9 cellular contexts compared by ENCODE assay signal in the genomic region with DNA sequence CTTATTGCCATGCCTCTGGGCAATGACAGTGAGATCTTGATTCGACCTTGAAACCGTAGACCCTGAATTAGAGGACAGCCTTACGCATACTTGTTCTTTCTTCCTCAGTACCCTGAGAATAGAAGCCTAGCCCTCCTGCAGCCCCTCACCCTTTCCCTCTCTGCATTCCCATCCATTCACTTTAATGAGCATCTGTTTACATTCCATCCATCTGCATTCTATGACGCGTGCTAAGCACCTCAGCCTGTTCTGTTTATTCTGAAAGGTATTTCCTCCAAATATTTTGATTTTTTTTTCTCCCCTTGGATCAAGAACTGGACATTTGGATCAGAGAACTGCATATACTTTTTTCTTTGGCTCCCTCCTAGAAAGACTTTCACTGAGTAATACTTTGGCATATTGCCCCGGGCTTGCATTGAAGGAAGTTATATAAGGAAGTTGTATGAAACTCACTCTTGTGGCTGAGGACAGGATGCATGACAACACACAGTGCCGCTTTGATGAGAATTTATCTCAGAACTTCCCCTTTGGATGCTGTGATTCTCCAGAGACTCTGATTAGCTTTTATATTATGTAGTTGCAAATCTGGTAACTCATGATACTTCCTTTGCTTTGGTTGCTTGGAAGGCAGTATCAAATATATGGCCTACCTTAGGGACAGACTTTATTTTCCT. TPM values are rescaled to one million over a fixed set of nuclear protein-coding genes. Genes with fewer than 3 reads are reported as not detected.
DNase-seq lines count a peak whose midpoint lies in the region; ATAC-seq and TF ChIP-seq lines count a peak whose summit lies in the region.
"Had no signal": no experiment of that assay in that cellular context is flagged by ENCODE, and none has a peak within 500 bp of the region (broad histone marks: within the 10 kb centered on the region; RNA-seq: fewer than 3 reads in every experiment).

No MANE protein-coding gene starts in this region.

- H3K27me3 Mint-ChIP-seq in activated T-helper 17 cell treated with anti-CD3 and anti-CD28 coated beads, Interleukin-2, amount 50 U/mL, for 72 hours, result no peaks in the 10 kb centered on the region
- H3K27me3 Mint-ChIP-seq in activated T-helper 2 cell treated with anti-CD3 and anti-CD28 coated beads, Interferon-gamma antibody, Interleukin-2, Interleukin-4, amounts not matched to agents 10 μg/mL and 5 μg/mL and 100 μg/mL, durations not matched to agents 14 hours and 24 hours and 36 hours (ENCODE audit: low read depth), result no peaks in the 10 kb centered on the region

- TF ChIP-seq CTCF in right atrium auricular region (IDR thresholded peaks at IDR 0.05) (no peak), spleen (IDR thresholded peaks at IDR 0.05 in 8 of 11, conservative IDR thresholded peaks at IDR 0.05 in 3 of 11) (no peak)

- peaks cover 17% of the 10 kb centered on the region for H3K4me1 Mint-ChIP-seq in activated T-helper 17 cell treated with anti-CD3 and anti-CD28 coated beads, Interleukin-2, amount 50 U/mL, for 72 hours
- H3K4me1 Mint-ChIP-seq in activated T-helper 2 cell treated with anti-CD3 and anti-CD28 coated beads, Interferon-gamma antibody, Interleukin-2, Interleukin-4, amounts not matched to agents 10 μg/mL and 5 μg/mL and 100 μg/mL, durations not matched to agents 14 hours and 24 hours and 36 hours (ENCODE audit: low read depth), result peaks cover 23% of the 10 kb centered on the region

- no peaks in the 10 kb centered on the region for H3K9me3 Mint-ChIP-seq in activated T-helper 17 cell treated with anti-CD3 and anti-CD28 coated beads, Interleukin-2, amount 50 U/mL, for 72 hours
- no peaks in the 10 kb centered on the region for H3K9me3 Mint-ChIP-seq in activated T-helper 2 cell treated with anti-CD3 and anti-CD28 coated beads, Interferon-gamma antibody, Interleukin-2, Interleukin-4, amounts not matched to agents 10 μg/mL and 5 μg/mL and 100 μg/mL, durations not matched to agents 14 hours and 24 hours and 36 hours

- H3K27ac ChIP-seq in right atrium auricular region (peak overlapping the region; percentile 25 to 47), spleen (peak overlapping the region in 7 of 8 donors; percentile 24 to 64 (median 43))

- no peak for TF ChIP-seq POLR2A in spleen (IDR thresholded peaks at IDR 0.05)

- ATAC-seq in activated T-helper 17 cell treated with anti-CD3 and anti-CD28 coated beads, Interleukin-2, amount 50 U/mL, for 72 hours (replicated peaks), result peak; percentile 23

- H3K4me3 ChIP-seq in Jurkat, Clone E6-1 (ENCODE audit: low read length), result no peak overlapping the region
- H3K4me3 ChIP-seq in right atrium auricular region, result no peak overlapping the region
- no peak overlapping the region for H3K4me3 ChIP-seq in spleen

- H3K4me1 ChIP-seq in right atrium auricular region, result peaks cover 0 to 32% of the 10 kb centered on the region in 2 donors
- peaks cover 29 to 87% (median 62%) of the 10 kb centered on the region in 6 donors for H3K4me1 ChIP-seq in spleen

- H3K9me3 ChIP-seq in right atrium auricular region (no peaks in the 10 kb centered on the region), spleen (no peaks in the 10 kb centered on the region)

- H3K36me3 Mint-ChIP-seq in activated T-helper 17 cell treated with anti-CD3 and anti-CD28 coated beads, Interleukin-2, amount 50 U/mL, for 72 hours (ENCODE audit: low read depth), result no peaks in the 10 kb centered on the region
- H3K36me3 Mint-ChIP-seq in activated T-helper 2 cell treated with anti-CD3 and anti-CD28 coated beads, Interferon-gamma antibody, Interleukin-2, Interleukin-4, amounts not matched to agents 10 μg/mL and 5 μg/mL and 100 μg/mL, durations not matched to agents 14 hours and 24 hours and 36 hours (ENCODE audit: low read depth), result no peaks in the 10 kb centered on the region

- DNase-seq in Caki2 (ENCODE audit: low read depth), result peak; percentile 31
- peak; percentile 67 for DNase-seq in Jurkat, Clone E6-1 (ENCODE audit: low read depth, low spot score)
- peak; percentile 68 for DNase-seq in right atrium auricular region (ENCODE audit: low spot score)
- no peak for DNase-seq in spleen
- no peak for DNase-seq in DMS114 treated with DMSO at 0.1 percent for 48 hours (lab: John Stamatoyannopoulos, UW; ENCODE audit: unreplicated experiment)
- DNase-seq in stimulated activated CD4-positive, alpha-beta T cell treated with anti-CD3 and anti-CD28 coated beads, Interleukin-15, amount 100 ng/mL, for 24 hours, result no peak
- DNase-seq in activated T-helper 2 cell treated with anti-CD3 and anti-CD28 coated beads, Interferon-gamma antibody, Interleukin-2, Interleukin-4, amounts not matched to agents 10 μg/mL and 5 μg/mL and 100 μg/mL, durations not matched to agents 14 hours and 24 hours and 36 hours (ENCODE audit: low spot score), result no peak

- 41 to 52% (median 43%) methylated on average over 7 of the region's 7 CpGs for WGBS in spleen, 5 donors

- intact Hi-C loops in spleen (cut with DNase I; ENCODE audit: low total_unique reads), result loop anchor here (10.0 kb wide), 1 partner anchor 50 kb away; no protein-coding TSS in a partner anchor
- intact Hi-C loops in activated T-helper 2 cell treated with anti-CD3 and anti-CD28 coated beads, Interferon-gamma antibody, Interleukin-2, Interleukin-4, amounts not matched to agents 10 μg/mL and 5 μg/mL and 100 μg/mL, durations not matched to agents 14 hours and 24 hours and 36 hours (cut with micrococcal nuclease), result no loop called here

- no peak overlapping the region for H3K4me3 Mint-ChIP-seq in activated T-helper 17 cell treated with anti-CD3 and anti-CD28 coated beads, Interleukin-2, amount 50 U/mL, for 72 hours
- H3K4me3 Mint-ChIP-seq in activated T-helper 2 cell treated with anti-CD3 and anti-CD28 coated beads, Interferon-gamma antibody, Interleukin-2, Interleukin-4, amounts not matched to agents 10 μg/mL and 5 μg/mL and 100 μg/mL, durations not matched to agents 14 hours and 24 hours and 36 hours (ENCODE audit: low read depth), result no peak overlapping the region

- in situ Hi-C loops in Caki2 (cut with HindIII; ENCODE audit: low pct_unique_long_range_greater_than_20kb, low sequenced_read_pairs), result no loop called here

- peak overlapping the region; percentile 1 for H3K27ac Mint-ChIP-seq in activated T-helper 17 cell treated with anti-CD3 and anti-CD28 coated beads, Interleukin-2, amount 50 U/mL, for 72 hours
- H3K27ac Mint-ChIP-seq in activated T-helper 2 cell treated with anti-CD3 and anti-CD28 coated beads, Interferon-gamma antibody, Interleukin-2, Interleukin-4, amounts not matched to agents 10 μg/mL and 5 μg/mL and 100 μg/mL, durations not matched to agents 14 hours and 24 hours and 36 hours, result no peak overlapping the region

- H3K36me3 ChIP-seq in right atrium auricular region, result no peaks in the 10 kb centered on the region
- H3K36me3 ChIP-seq in spleen, result peaks cover 0 to 13% (median 0%) of the 10 kb centered on the region in 6 donors

- no peaks in the 10 kb centered on the region for H3K27me3 ChIP-seq in right atrium auricular region
- peaks cover 0 to 30% (median 0%) of the 10 kb centered on the region in 7 donors for H3K27me3 ChIP-seq in spleen (replicated peaks in 1 of 7)

RNA-seq across cellular contexts. Expression of gene TMEM8B, which starts 15.7 kb away (rescaled TPM):
- 0.38 and 1.5 TPM in 2 replicates for total RNA-seq in Caki2 (2014; rRNA removed; shearing (Covaris generic); ENCODE audit: low replicate concordance)
- 12.6 TPM for polyA plus RNA-seq in Jurkat, Clone E6-1 (2012; ENCODE audit: insufficient read depth, insufficient read length)
- 1 to 10 TPM; 2.4 to 6.8 TPM for total RNA-seq in activated T-helper 17 cell treated with anti-CD3 and anti-CD28 coated beads, Interleukin-2, amount 50 U/mL, for 72 hours
- total RNA-seq in right atrium auricular region, result 10 to 100 TPM; 10.3 TPM
- total RNA-seq in spleen, result 1 to 10 TPM; 2.9 to 9.8 (median 5.9) TPM
- polyA plus RNA-seq in spleen, result 1 to 10 TPM; 3.2 to 8.8 (median 7.2) TPM
- 3.0 and 3.4 TPM in 2 replicates for total RNA-seq in activated T-helper 2 cell treated with anti-CD3 and anti-CD28 coated beads, Interferon-gamma antibody, Interleukin-2, Interleukin-4, amounts not matched to agents 10 μg/mL and 5 μg/mL and 100 μg/mL, durations not matched to agents 14 hours and 24 hours and 36 hours

RNA-seq across cellular contexts. Expression of gene FAM221B, which starts 16.2 kb away (rescaled TPM):
- not detected in 2 replicates for total RNA-seq in Caki2 (2014; rRNA removed; shearing (Covaris generic); ENCODE audit: low replicate concordance)
- not detected for polyA plus RNA-seq in Jurkat, Clone E6-1 (2012; ENCODE audit: insufficient read depth, insufficient read length)
- total RNA-seq in activated T-helper 17 cell treated with anti-CD3 and anti-CD28 coated beads, Interleukin-2, amount 50 U/mL, for 72 hours, result not detected
- total RNA-seq in right atrium auricular region (not detected), spleen (not detected)
- not detected for polyA plus RNA-seq in spleen
- not detected in 2 replicates for total RNA-seq in activated T-helper 2 cell treated with anti-CD3 and anti-CD28 coated beads, Interferon-gamma antibody, Interleukin-2, Interleukin-4, amounts not matched to agents 10 μg/mL and 5 μg/mL and 100 μg/mL, durations not matched to agents 14 hours and 24 hours and 36 hours
- total RNA-seq: skeletal muscle tissue had no signal

RNA-seq across cellular contexts. Expression of gene OR13J1, which starts 25.4 kb away (rescaled TPM):
- not detected in 2 replicates for total RNA-seq in Caki2 (2014; rRNA removed; shearing (Covaris generic); ENCODE audit: low replicate concordance)
- not detected for polyA plus RNA-seq in Jurkat, Clone E6-1 (2012; ENCODE audit: insufficient read depth, insufficient read length)
- not detected for total RNA-seq in activated T-helper 17 cell treated with anti-CD3 and anti-CD28 coated beads, Interleukin-2, amount 50 U/mL, for 72 hours
- total RNA-seq in right atrium auricular region (not detected), spleen (not detected)
- not detected for polyA plus RNA-seq in spleen
- total RNA-seq in activated T-helper 2 cell treated with anti-CD3 and anti-CD28 coated beads, Interferon-gamma antibody, Interleukin-2, Interleukin-4, amounts not matched to agents 10 μg/mL and 5 μg/mL and 100 μg/mL, durations not matched to agents 14 hours and 24 hours and 36 hours, result not detected in 2 replicates
- total RNA-seq: skeletal muscle tissue had no signal

RNA-seq across cellular contexts. Expression of gene HINT2, which starts 29.9 kb away (rescaled TPM):
- 21.5 and 75.0 TPM in 2 replicates for total RNA-seq in Caki2 (2014; rRNA removed; shearing (Covaris generic); ENCODE audit: low replicate concordance)
- 117 TPM for polyA plus RNA-seq in Jurkat, Clone E6-1 (2012; ENCODE audit: insufficient read depth, insufficient read length)
- 10 to 100 TPM; 27.7 to 38.0 TPM for total RNA-seq in activated T-helper 17 cell treated with anti-CD3 and anti-CD28 coated beads, Interleukin-2, amount 50 U/mL, for 72 hours
- total RNA-seq in right atrium auricular region, result 10 to 100 TPM; 31.3 to 35.0 TPM
- 10 to 100 TPM; 20.1 to 32.4 (median 23.0) TPM for total RNA-seq in spleen
- polyA plus RNA-seq in spleen, result 10 to 100 TPM; 60.0 to 73.6 (median 69.6) TPM
- 49.4 and 49.7 TPM in 2 replicates for total RNA-seq in activated T-helper 2 cell treated with anti-CD3 and anti-CD28 coated beads, Interferon-gamma antibody, Interleukin-2, Interleukin-4, amounts not matched to agents 10 μg/mL and 5 μg/mL and 100 μg/mL, durations not matched to agents 14 hours and 24 hours and 36 hours

RNA-seq across cellular contexts. Expression of gene SPAG8, which starts 32.7 kb away (rescaled TPM):
- 0.24 TPM in 1 of 2 replicates, not detected in the other for total RNA-seq in Caki2 (2014; rRNA removed; shearing (Covaris generic); ENCODE audit: low replicate concordance)
- 3.5 TPM for polyA plus RNA-seq in Jurkat, Clone E6-1 (2012; ENCODE audit: insufficient read depth, insufficient read length)
- total RNA-seq in activated T-helper 17 cell treated with anti-CD3 and anti-CD28 coated beads, Interleukin-2, amount 50 U/mL, for 72 hours, result under 1 TPM; 0.43 to 0.58 TPM
- total RNA-seq in right atrium auricular region (1 to 10 TPM; 1.6 to 4.1 TPM), spleen (1 to 10 TPM; 1.1 to 4.5 (median 2.3) TPM)
- polyA plus RNA-seq in spleen, result 1 to 10 TPM; 1.7 to 2.5 (median 1.7) TPM
- 0.82 and 1.5 TPM in 2 replicates for total RNA-seq in activated T-helper 2 cell treated with anti-CD3 and anti-CD28 coated beads, Interferon-gamma antibody, Interleukin-2, Interleukin-4, amounts not matched to agents 10 μg/mL and 5 μg/mL and 100 μg/mL, durations not matched to agents 14 hours and 24 hours and 36 hours

Comparison
In these comparisons a context has a peak if more than half of its experiments do, and no peak if none do; other contexts are left out.
1. DNase-seq: peak in Caki2 (single experiment), Jurkat, Clone E6-1 (single experiment) and right atrium auricular region (single experiment); none in spleen (single experiment), DMS114 treated with DMSO at 0.1 percent for 48 hours (single experiment), stimulated activated CD4-positive, alpha-beta T cell treated with anti-CD3 and anti-CD28 coated beads, Interleukin-15, amount 100 ng/mL, for 24 hours (single experiment) and activated T-helper 2 cell treated with anti-CD3 and anti-CD28 coated beads, Interferon-gamma antibody, Interleukin-2, Interleukin-4, amounts not matched to agents 10 μg/mL and 5 μg/mL and 100 μg/mL, durations not matched to agents 14 hours and 24 hours and 36 hours (single experiment).